2 cellular contexts compared by ENCODE assay signal in the genomic region with DNA sequence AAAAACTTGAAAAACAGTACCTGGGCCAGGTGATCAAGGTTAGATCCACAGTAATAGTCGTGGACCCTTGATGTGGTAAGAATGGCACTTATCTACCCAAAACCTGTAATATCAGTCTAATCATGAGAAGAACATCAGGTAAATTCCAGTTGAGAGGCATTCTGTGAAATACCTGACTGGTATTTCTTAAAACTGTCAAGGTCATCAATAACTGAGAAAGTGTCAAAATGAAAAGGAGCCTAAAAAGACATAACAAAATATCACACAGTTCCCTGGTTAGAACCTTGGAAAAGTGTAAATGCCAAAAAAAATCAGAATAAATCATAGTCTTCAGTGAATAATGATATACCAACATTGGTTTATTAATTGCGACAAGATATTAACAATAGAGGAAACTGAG.
TF ChIP-seq lines count a peak whose summit lies in the region.

No MANE protein-coding gene starts in this region.

TF ChIP-seq in HepG2, 621 proteins besides CTCF, POLR2A, EP300 and RAD21 (continued from another document):
- TF ChIP-seq, protein P1, sequence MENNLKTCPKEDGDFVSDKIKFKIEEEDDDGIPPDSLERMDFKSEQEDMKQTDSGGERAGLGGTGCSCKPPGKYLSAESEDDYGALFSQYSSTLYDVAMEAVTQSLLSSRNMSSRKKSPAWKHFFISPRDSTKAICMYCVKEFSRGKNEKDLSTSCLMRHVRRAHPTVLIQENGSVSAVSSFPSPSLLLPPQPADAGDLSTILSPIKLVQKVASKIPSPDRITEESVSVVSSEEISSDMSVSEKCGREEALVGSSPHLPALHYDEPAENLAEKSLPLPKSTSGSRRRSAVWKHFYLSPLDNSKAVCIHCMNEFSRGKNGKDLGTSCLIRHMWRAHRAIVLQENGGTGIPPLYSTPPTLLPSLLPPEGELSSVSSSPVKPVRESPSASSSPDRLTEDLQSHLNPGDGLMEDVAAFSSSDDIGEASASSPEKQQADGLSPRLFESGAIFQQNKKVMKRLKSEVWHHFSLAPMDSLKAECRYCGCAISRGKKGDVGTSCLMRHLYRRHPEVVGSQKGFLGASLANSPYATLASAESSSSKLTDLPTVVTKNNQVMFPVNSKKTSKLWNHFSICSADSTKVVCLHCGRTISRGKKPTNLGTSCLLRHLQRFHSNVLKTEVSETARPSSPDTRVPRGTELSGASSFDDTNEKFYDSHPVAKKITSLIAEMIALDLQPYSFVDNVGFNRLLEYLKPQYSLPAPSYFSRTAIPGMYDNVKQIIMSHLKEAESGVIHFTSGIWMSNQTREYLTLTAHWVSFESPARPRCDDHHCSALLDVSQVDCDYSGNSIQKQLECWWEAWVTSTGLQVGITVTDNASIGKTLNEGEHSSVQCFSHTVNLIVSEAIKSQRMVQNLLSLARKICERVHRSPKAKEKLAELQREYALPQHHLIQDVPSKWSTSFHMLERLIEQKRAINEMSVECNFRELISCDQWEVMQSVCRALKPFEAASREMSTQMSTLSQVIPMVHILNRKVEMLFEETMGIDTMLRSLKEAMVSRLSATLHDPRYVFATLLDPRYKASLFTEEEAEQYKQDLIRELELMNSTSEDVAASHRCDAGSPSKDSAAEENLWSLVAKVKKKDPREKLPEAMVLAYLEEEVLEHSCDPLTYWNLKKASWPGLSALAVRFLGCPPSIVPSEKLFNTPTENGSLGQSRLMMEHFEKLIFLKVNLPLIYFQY (CRISPR knock-in tag; IDR thresholded peaks at IDR 0.05; ENCODE audit: borderline replicate concordance): no peak
- no peak for TF ChIP-seq SP5 (CRISPR knock-in tag; IDR thresholded peaks at IDR 0.05; ENCODE audit: borderline replicate concordance, low read depth)
- TF ChIP-seq ARNT2 (CRISPR knock-in tag; IDR thresholded peaks at IDR 0.05; ENCODE audit: low read depth): no peak
- peak; percentile 76 for TF ChIP-seq MAFF (IDR thresholded peaks at IDR 0.05; ENCODE audit: low read depth, low read length)
TF ChIP-seq in HepG2: peak in this region for 2.

TF ChIP-seq in K562, 482 proteins besides CTCF, POLR2A, EP300 and RAD21:
- no peak for TF ChIP-seq POLR2B (IDR thresholded peaks at IDR 0.05; ENCODE audit: low read depth, partially characterized antibody)
- TF ChIP-seq ZNF316 (IDR thresholded peaks at IDR 0.05): peak; percentile 55; the same call in 1 of the 2 replicates
- TF ChIP-seq E2F3 (CRISPR knock-in tag; IDR thresholded peaks at IDR 0.05): no peak
